In genomic region chr7:69682518-69682917, GRCh38 we compare ENCODE assay signal across 17 cellular contexts.
"Had no signal": no experiment of that assay in that cellular context is flagged by ENCODE, and none has a peak within 500 bp of the region (broad histone marks: within the 10 kb centered on the region; RNA-seq: fewer than 3 reads in every experiment).

No MANE protein-coding gene starts in this region.

- H3K9me3 Mint-ChIP-seq: activated CD8-positive, alpha-beta T cell treated with anti-CD3 and anti-CD28 coated beads for 36 hours; natural killer cell; stimulated activated naive CD8-positive, alpha-beta T cell treated with anti-CD3 and anti-CD28 coated beads, Interleukin-15, amount 100 ng/mL, for 72 hours; type B pancreatic cell had no signal

- H3K36me3 ChIP-seq: brain microvascular endothelial cell, right atrium auricular region had no signal

- H3K4me3 ChIP-seq: right atrium auricular region had no signal

- H3K27ac ChIP-seq: brain microvascular endothelial cell, foreskin keratinocyte, right atrium auricular region had no signal

- H3K36me3 Mint-ChIP-seq: activated naive CD8-positive, alpha-beta T cell; natural killer cell; type B pancreatic cell had no signal

- H3K27me3 ChIP-seq: brain microvascular endothelial cell, foreskin keratinocyte, right atrium auricular region had no signal

- H3K4me1 Mint-ChIP-seq: stimulated activated naive CD8-positive, alpha-beta T cell treated with anti-CD3 and anti-CD28 coated beads, Interleukin-15, amount 100 ng/mL, for 72 hours had no signal

- H3K4me3 Mint-ChIP-seq: activated CD8-positive, alpha-beta T cell treated with anti-CD3 and anti-CD28 coated beads for 36 hours; activated naive CD8-positive, alpha-beta T cell; natural killer cell; stimulated activated naive CD8-positive, alpha-beta T cell treated with anti-CD3 and anti-CD28 coated beads, Interleukin-15, amount 100 ng/mL, for 72 hours; type B pancreatic cell had no signal

- H3K27me3 Mint-ChIP-seq: activated CD8-positive, alpha-beta T cell treated with anti-CD3 and anti-CD28 coated beads for 36 hours; activated naive CD8-positive, alpha-beta T cell; type B pancreatic cell had no signal

- H3K4me1 ChIP-seq: foreskin keratinocyte had no signal

- ATAC-seq: activated CD8-positive, alpha-beta T cell treated with anti-CD3 and anti-CD28 coated beads for 36 hours; foreskin keratinocyte; left ventricle myocardium superior; natural killer cell; stimulated activated naive CD8-positive, alpha-beta T cell treated with anti-CD3 and anti-CD28 coated beads, Interleukin-15, amount 100 ng/mL, for 72 hours had no signal

- FAIRE-seq: small intestine had no signal

- H3K27ac Mint-ChIP-seq: activated CD8-positive, alpha-beta T cell treated with anti-CD3 and anti-CD28 coated beads for 36 hours; activated naive CD8-positive, alpha-beta T cell; stimulated activated naive CD8-positive, alpha-beta T cell treated with anti-CD3 and anti-CD28 coated beads, Interleukin-15, amount 100 ng/mL, for 72 hours; type B pancreatic cell had no signal

- DNase-seq: activated CD4-positive, alpha-beta T cell treated with anti-CD3 and anti-CD28 coated beads for 4 hours; activated CD8-positive, alpha-beta T cell treated with anti-CD3 and anti-CD28 coated beads for 36 hours; activated gamma-delta T cell; activated T-cell treated with anti-CD3 and anti-CD28 coated beads, Interleukin-2, amount 50 U/mL, for 48 hours; brain microvascular endothelial cell; effector memory CD4-positive, alpha-beta T cell; foreskin keratinocyte; kidney glomerular epithelial cell; mesendoderm; natural killer cell; small intestine; stimulated activated naive CD8-positive, alpha-beta T cell treated with anti-CD3 and anti-CD28 coated beads, Interleukin-15, amount 100 ng/mL, for 72 hours; T-helper 2 cell had no signal

- H3K9me3 ChIP-seq: right atrium auricular region had no signal
